ENCODE assay signal across 9 cellular contexts in the genomic region with DNA sequence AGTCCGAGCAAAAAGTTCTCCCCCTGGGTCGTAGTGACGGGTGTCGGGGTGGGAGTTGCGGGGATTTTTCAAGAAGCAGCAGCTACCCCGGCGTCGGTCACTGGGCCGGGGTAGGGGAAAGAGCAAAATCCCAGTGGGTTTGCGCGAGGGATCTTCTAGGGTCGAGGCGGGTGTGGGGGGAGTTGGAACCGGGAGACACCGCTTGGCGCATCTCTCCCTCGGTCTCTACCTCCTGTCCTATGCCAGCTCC. TPM values are rescaled to one million over a fixed set of nuclear protein-coding genes. Genes with fewer than 3 reads are reported as not detected.
DNase-seq lines count a peak whose midpoint lies in the region; ATAC-seq and TF ChIP-seq lines count a peak whose summit lies in the region.
"Had no signal": no experiment of that assay in that cellular context is flagged by ENCODE, and none has a peak within 500 bp of the region (broad histone marks: within the 10 kb centered on the region; RNA-seq: fewer than 3 reads in every experiment).

No MANE protein-coding gene starts in this region.

- H3K9me3 ChIP-seq in right atrium auricular region (no peaks in the 10 kb centered on the region), mucosa of rectum (ENCODE audit: control insufficient read depth in 2 of 2, low read length in 2 of 2) (no peaks in the 10 kb centered on the region)

- H3K4me1 ChIP-seq in right atrium auricular region (peaks cover 3 to 35% of the 10 kb centered on the region in 2 donors), mucosa of rectum (ENCODE audit: control insufficient read depth in 2 of 2, insufficient read depth in 2 of 2, low read length in 2 of 2) (peaks cover 32% of the 10 kb centered on the region in 2 donors)

- TF ChIP-seq CTCF in right atrium auricular region (IDR thresholded peaks at IDR 0.05) = no peak

- intact Hi-C loops in Right ventricle myocardium superior (cut with DNase I) = no loop called here

- peak overlapping the region; percentile 79 to 95 for H3K9ac ChIP-seq in mucosa of rectum (ENCODE audit: low read depth in 1 of 2, low read length in 2 of 2)

- H3K27ac ChIP-seq in right atrium auricular region (peak overlapping the region; percentile 98 to 99), caudate nucleus (ENCODE audit: low read depth, low read length) (peak overlapping the region; percentile 96), mucosa of rectum (ENCODE audit: low read depth in 2 of 2, low read length in 2 of 2) (peak overlapping the region; percentile 96 to 97)

- peaks cover 3% of the 10 kb centered on the region for H3K36me3 ChIP-seq in right atrium auricular region
- H3K36me3 ChIP-seq in mucosa of rectum (ENCODE audit: control insufficient read depth in 2 of 2, insufficient read depth in 2 of 2, low read length in 2 of 2) = peaks cover 4 to 5% of the 10 kb centered on the region in 2 donors

- H3K27me3 ChIP-seq in right atrium auricular region = no peaks in the 10 kb centered on the region
- no peaks in the 10 kb centered on the region for H3K27me3 ChIP-seq in mucosa of rectum (ENCODE audit: control insufficient read depth in 2 of 2, insufficient read depth in 2 of 2, low read length in 2 of 2)

- H3K4me3 ChIP-seq in right atrium auricular region (peak overlapping the region; percentile 91 to 92), mucosa of rectum (ENCODE audit: low read length in 2 of 2) (peak overlapping the region; percentile 78 to 84)

- no peak for DNase-seq in right atrium auricular region (ENCODE audit: low spot score)
- no peak for DNase-seq in Right ventricle myocardium superior
- DNase-seq in caudate nucleus (lab: John Stamatoyannopoulos, UW) = peak in 3 of 61 donors; percentile 68 to 74 (median 71)
- DNase-seq in activated CD4-positive, CD25-positive, alpha-beta regulatory T cell (lab: John Stamatoyannopoulos, UW) = no peak
- DNase-seq in DMS 273 (lab: John Stamatoyannopoulos, UW; ENCODE audit: unreplicated experiment) = no peak
- no peak for DNase-seq in hippocampal formation (lab: John Stamatoyannopoulos, UW)

- ATAC-seq in Right ventricle myocardium superior (ENCODE audit: poor library complexity) (no peak), GM18870 (IDR thresholded peaks at IDR 0.05; ENCODE audit: unreplicated experiment) (no peak)

RNA-seq across cellular contexts. Expression of a gene that starts 2.3 kb away (rescaled TPM):
- total RNA-seq in right atrium auricular region = 10 to 100 TPM; 39.3 to 42.3 TPM
- 52.7 TPM for total RNA-seq in Right ventricle myocardium superior

RNA-seq across cellular contexts. Expression of a gene that starts 22.1 kb away (rescaled TPM):
- total RNA-seq in right atrium auricular region (10 to 100 TPM; 24.5 to 38.9 TPM), Right ventricle myocardium superior (35.7 TPM)

RNA-seq across cellular contexts. Expression of a gene that starts 35.0 kb away (rescaled TPM):
- total RNA-seq in right atrium auricular region (10 to 100 TPM; 26.4 to 26.6 TPM), Right ventricle myocardium superior (19.6 TPM)

RNA-seq across cellular contexts. Expression of a gene that starts 46.1 kb away (rescaled TPM):
- total RNA-seq in right atrium auricular region = 1 to 10 TPM in 1 of 2 donors, under 1 TPM in 1; 0.47 to 1.1 TPM
- total RNA-seq in Right ventricle myocardium superior = 0.30 TPM
- total RNA-seq: activated CD8-positive, alpha-beta memory T cell treated with anti-CD3 and anti-CD28 coated beads for 36 hours had no signal

RNA-seq across cellular contexts. Expression of a gene that starts 51.3 kb away (rescaled TPM):
- total RNA-seq in right atrium auricular region = 1 to 10 TPM; 8.3 TPM
- total RNA-seq in Right ventricle myocardium superior = 14.8 TPM
